In genomic region chr5:68562308-68562707, GRCh38 we compare ENCODE assay signal across 11 cellular contexts.
DNase-seq lines count a peak whose midpoint lies in the region; ATAC-seq, FAIRE-seq and TF ChIP-seq lines count a peak whose summit lies in the region.
"Had no signal": no experiment of that assay in that cellular context is flagged by ENCODE, and none has a peak within 500 bp of the region (broad histone marks: within the 10 kb centered on the region; RNA-seq: fewer than 3 reads in every experiment).

No MANE protein-coding gene starts in this region.

- H3K9me3 ChIP-seq in SJCRH30 (replicated peaks) (0 out of 2 replicates have a peak, but pooled peaks cover 6% of the 10 kb centered on the region), pancreas (no peaks in the 10 kb centered on the region)

- no peak for TF ChIP-seq CTCF in pancreas (IDR thresholded peaks at IDR 0.05)

- ATAC-seq in pancreas, result peak; percentile 86 to 99 (median 95)
- no peak for ATAC-seq in GM21423 (IDR thresholded peaks at IDR 0.05; ENCODE audit: unreplicated experiment)
- no peak for ATAC-seq in stimulated activated naive CD8-positive, alpha-beta T cell treated with anti-CD3 and anti-CD28 coated beads, Interleukin-15, amount 100 ng/mL, for 72 hours
- no peak for ATAC-seq in HG03469 (IDR thresholded peaks at IDR 0.05; ENCODE audit: unreplicated experiment)
- ATAC-seq: stimulated activated naive CD8-positive, alpha-beta T cell treated with anti-CD3 and anti-CD28 coated beads, Interleukin-15, Interleukin-2, amounts not matched to agents 100 U/mL and 50 U/mL, for 24 hours had no signal

- H3K27ac ChIP-seq in SJCRH30 (peak overlapping the region; percentile 47), pancreas (no peak overlapping the region)
- H3K27ac ChIP-seq: skin epidermis had no signal

- H3K4me1 ChIP-seq in SJCRH30 (peaks cover 26% of the 10 kb centered on the region), pancreas (peaks cover 7 to 13% (median 10%) of the 10 kb centered on the region in 3 donors)

- H3K4me3 Mint-ChIP-seq in stimulated activated naive CD8-positive, alpha-beta T cell treated with anti-CD3 and anti-CD28 coated beads, Interleukin-15, amount 100 ng/mL, for 72 hours, result no peak overlapping the region

- peaks cover 21 to 35% of the 10 kb centered on the region in 2 donors for H3K9me3 Mint-ChIP-seq in stimulated activated naive CD8-positive, alpha-beta T cell treated with anti-CD3 and anti-CD28 coated beads, Interleukin-15, amount 100 ng/mL, for 72 hours

- FAIRE-seq in pancreas (lab: Jason Lieb, UNC), result no peak

- H3K27me3 Mint-ChIP-seq in stimulated activated naive CD8-positive, alpha-beta T cell treated with anti-CD3 and anti-CD28 coated beads, Interleukin-15, amount 100 ng/mL, for 72 hours, result no peaks in the 10 kb centered on the region

- H3K4me3 ChIP-seq in SJCRH30 (no peak overlapping the region), pancreas (no peak overlapping the region)
- H3K4me3 ChIP-seq: skin epidermis had no signal

- peak; percentile 39 for DNase-seq in HCEC 1CT
- DNase-seq in SJCRH30, result peak; percentile 85 to 96
- DNase-seq in glomerular visceral epithelial cell (ENCODE audit: extremely low spot score), result peak; percentile 39
- DNase-seq in pancreas, result peak in 4 of 6 donors; percentile 34 to 74 (median 52)
- DNase-seq in stimulated activated naive CD8-positive, alpha-beta T cell treated with anti-CD3 and anti-CD28 coated beads, Interleukin-15, amount 100 ng/mL, for 72 hours, result no peak
- DNase-seq in UCSD-AML1 (lab: John Stamatoyannopoulos, UW; ENCODE audit: unreplicated experiment), result no peak
- DNase-seq: NCI-H526 treated with DMSO at 0.1 percent for 48 hours; stimulated activated naive CD8-positive, alpha-beta T cell treated with anti-CD3 and anti-CD28 coated beads, Interleukin-15, Interleukin-2, amounts not matched to agents 100 U/mL and 50 U/mL, for 24 hours had no signal

- H3K4me1 Mint-ChIP-seq in stimulated activated naive CD8-positive, alpha-beta T cell treated with anti-CD3 and anti-CD28 coated beads, Interleukin-15, amount 100 ng/mL, for 72 hours, result no peaks in the 10 kb centered on the region

- no peaks in the 10 kb centered on the region for H3K36me3 ChIP-seq in SJCRH30
- no peaks in the 10 kb centered on the region for H3K36me3 ChIP-seq in pancreas

- H3K27me3 ChIP-seq in SJCRH30, result no peaks in the 10 kb centered on the region
- no peaks in the 10 kb centered on the region for H3K27me3 ChIP-seq in pancreas

- no peak overlapping the region for H3K27ac Mint-ChIP-seq in stimulated activated naive CD8-positive, alpha-beta T cell treated with anti-CD3 and anti-CD28 coated beads, Interleukin-15, amount 100 ng/mL, for 72 hours

- WGBS in pancreas, 2 donors, result 11 to 13% methylated on average over 3 of the region's 3 CpGs

- intact Hi-C loops in pancreas (cut with DNase I), result no loop called here

Comparison
In these comparisons a context has a peak if more than half of its experiments do, and no peak if none do; other contexts are left out.
1. DNase-seq: peak in HCEC 1CT (single experiment), SJCRH30 (2 of 2), glomerular visceral epithelial cell (single experiment) and pancreas (4 of 6); none in stimulated activated naive CD8-positive, alpha-beta T cell treated with anti-CD3 and anti-CD28 coated beads, Interleukin-15, amount 100 ng/mL, for 72 hours (0 of 2) and UCSD-AML1 (single experiment).
2. ATAC-seq: peak in pancreas (4 of 4); none in GM21423 (single experiment), stimulated activated naive CD8-positive, alpha-beta T cell treated with anti-CD3 and anti-CD28 coated beads, Interleukin-15, amount 100 ng/mL, for 72 hours (single experiment) and HG03469 (single experiment).